ENCODE assay signal across 1 cellular context in the genomic region with DNA sequence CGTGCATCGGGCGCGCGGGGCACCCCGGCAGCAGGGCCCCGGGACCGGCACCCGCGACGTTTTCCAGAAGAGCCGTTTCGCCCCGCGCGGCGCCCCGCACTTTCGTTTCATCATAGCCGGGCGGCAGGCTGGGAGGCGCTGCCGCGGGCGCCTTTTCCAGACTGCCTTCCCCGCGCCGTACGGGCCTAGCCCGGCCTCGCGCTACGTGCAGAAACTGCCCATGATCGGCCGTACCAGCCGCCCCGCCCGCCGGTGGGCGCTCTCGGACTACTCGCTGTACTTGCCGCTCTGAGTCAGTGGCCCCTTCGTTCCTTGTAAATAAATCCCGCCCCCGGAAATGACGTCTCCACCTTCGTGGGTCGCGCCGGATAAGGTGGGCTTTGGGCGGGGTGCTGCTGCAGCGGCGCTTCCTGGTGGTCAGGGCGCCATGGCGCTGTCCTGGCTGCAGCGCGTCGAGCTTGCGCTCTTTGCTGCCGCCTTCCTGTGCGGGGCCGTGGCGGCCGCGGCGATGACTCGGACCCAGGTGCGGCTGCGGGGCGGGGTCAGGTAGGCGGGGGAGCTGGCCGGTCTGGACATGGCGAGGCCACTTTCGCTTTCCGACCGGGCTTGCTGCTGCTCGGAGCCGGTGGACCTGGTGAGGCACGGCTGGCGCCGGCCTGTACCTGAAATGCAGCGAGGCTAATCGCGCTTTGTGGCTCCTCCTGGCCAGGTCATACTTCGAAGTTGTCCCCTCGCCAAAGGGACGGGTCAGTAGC.
TF ChIP-seq lines count a peak whose summit lies in the region.

A gene with protein sequence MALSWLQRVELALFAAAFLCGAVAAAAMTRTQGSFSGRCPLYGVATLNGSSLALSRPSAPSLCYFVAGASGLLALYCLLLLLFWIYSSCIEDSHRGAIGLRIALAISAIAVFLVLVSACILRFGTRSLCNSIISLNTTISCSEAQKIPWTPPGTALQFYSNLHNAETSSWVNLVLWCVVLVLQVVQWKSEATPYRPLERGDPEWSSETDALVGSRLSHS (plus strand): TSS at position 398 of the 755 bp plus-strand sequence. CDS start 30 bp downstream, at position 428.

TF ChIP-seq in SK-N-SH, 30 proteins besides CTCF, POLR2A, EP300 and RAD21 (continued from another document):
- TF ChIP-seq TCF12 (IDR thresholded peaks at IDR 0.05) (no peak), TAF1 (IDR thresholded peaks at IDR 0.05; ENCODE audit: borderline replicate concordance, low read depth, low read length) (peak; percentile 92), MXI1 (IDR thresholded peaks at IDR 0.05; ENCODE audit: low read depth, low read length) (peak; percentile 76), CHD2 (IDR thresholded peaks at IDR 0.05; ENCODE audit: low read length, partially characterized antibody) (peak; percentile 72), USF2 (IDR thresholded peaks at IDR 0.05; ENCODE audit: borderline replicate concordance, low read depth, low read length) (no peak), FOSL2 (IDR thresholded peaks at IDR 0.05; ENCODE audit: borderline replicate concordance, low read depth) (peak; percentile 65; the same call in 1 of the 2 replicates), NFIC (IDR thresholded peaks at IDR 0.05; ENCODE audit: borderline replicate concordance) (no peak), MEF2A (IDR thresholded peaks at IDR 0.05; ENCODE audit: borderline replicate concordance, low read depth) (no peak), RCOR1 (IDR thresholded peaks at IDR 0.05; ENCODE audit: low read length) (0 out of 2 replicates have a peak, but pooled peaks have one; percentile 58), RXRA (IDR thresholded peaks at IDR 0.05; ENCODE audit: borderline replicate concordance, low read depth) (no peak), FOXJ3 (CRISPR knock-in tag; IDR thresholded peaks at IDR 0.05) (peak; percentile 72; the same call in 1 of the 2 replicates), SMC3 (IDR thresholded peaks at IDR 0.05; ENCODE audit: low read depth, low read length) (no peak; the same call in 1 of the 2 replicates), ZBTB33 (IDR thresholded peaks at IDR 0.05; ENCODE audit: borderline replicate concordance, low read depth) (peak; percentile 72; the same call in 1 of the 2 replicates), ELF1 (IDR thresholded peaks at IDR 0.05) (peak; percentile 93)
- TF ChIP-seq, protein P1, sequence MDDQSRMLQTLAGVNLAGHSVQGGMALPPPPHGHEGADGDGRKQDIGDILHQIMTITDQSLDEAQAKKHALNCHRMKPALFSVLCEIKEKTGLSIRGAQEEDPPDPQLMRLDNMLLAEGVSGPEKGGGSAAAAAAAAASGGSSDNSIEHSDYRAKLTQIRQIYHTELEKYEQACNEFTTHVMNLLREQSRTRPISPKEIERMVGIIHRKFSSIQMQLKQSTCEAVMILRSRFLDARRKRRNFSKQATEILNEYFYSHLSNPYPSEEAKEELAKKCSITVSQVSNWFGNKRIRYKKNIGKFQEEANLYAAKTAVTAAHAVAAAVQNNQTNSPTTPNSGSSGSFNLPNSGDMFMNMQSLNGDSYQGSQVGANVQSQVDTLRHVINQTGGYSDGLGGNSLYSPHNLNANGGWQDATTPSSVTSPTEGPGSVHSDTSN (IDR thresholded peaks at IDR 0.05), result peak; percentile 59
- TF ChIP-seq, protein P2, sequence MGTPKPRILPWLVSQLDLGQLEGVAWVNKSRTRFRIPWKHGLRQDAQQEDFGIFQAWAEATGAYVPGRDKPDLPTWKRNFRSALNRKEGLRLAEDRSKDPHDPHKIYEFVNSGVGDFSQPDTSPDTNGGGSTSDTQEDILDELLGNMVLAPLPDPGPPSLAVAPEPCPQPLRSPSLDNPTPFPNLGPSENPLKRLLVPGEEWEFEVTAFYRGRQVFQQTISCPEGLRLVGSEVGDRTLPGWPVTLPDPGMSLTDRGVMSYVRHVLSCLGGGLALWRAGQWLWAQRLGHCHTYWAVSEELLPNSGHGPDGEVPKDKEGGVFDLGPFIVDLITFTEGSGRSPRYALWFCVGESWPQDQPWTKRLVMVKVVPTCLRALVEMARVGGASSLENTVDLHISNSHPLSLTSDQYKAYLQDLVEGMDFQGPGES (IDR thresholded peaks at IDR 0.05; ENCODE audit: low read depth, low read length), result no peak
- TF ChIP-seq, protein P3, sequence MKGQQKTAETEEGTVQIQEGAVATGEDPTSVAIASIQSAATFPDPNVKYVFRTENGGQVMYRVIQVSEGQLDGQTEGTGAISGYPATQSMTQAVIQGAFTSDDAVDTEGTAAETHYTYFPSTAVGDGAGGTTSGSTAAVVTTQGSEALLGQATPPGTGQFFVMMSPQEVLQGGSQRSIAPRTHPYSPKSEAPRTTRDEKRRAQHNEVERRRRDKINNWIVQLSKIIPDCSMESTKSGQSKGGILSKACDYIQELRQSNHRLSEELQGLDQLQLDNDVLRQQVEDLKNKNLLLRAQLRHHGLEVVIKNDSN (IDR thresholded peaks at IDR 0.05; ENCODE audit: borderline replicate concordance, low read depth), result no peak
TF ChIP-seq in SK-N-SH: peak in this region for 15.
